ENCODE assay signal across 1 cellular context in the genomic region with DNA sequence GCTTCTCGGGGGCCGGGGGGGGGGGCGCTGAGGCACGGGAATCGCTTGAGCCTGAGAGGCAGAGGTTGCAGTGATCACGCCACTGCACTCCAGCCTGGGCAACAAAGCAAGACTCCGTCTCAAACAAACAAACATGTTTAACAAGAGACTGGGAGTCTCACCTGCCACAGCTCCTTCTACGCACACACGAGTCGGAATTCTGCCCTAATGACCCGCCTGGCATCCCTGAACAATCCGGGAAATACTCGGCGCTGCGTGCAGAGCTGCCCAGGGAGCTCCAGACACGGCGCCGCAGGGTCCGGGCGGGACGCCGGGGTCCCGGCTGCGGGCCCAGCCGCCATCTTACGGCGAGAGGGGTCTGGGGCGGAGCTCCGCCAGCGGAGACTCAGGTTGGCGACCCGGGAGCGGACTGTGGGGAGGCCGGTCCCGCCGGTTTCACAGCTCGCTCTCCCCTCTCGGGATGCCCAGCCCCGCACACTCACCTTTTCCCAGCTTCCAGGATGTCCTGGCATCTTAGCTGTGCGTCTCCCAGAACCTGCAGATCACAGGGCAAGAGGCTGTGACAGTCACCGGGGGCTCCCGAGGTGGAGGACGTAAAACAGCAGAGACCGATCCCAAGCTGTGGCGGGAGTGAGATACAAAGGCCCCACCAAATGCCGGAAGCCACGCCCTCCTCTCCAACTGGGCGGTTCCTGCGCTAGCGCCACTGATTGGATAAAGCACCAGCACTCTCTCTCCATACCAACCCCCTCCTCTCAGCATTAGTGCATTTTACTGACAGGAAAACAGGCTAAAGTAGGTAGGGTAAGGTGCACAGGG.
TF ChIP-seq lines count a peak whose summit lies in the region.

No MANE protein-coding gene starts in this region.

TF ChIP-seq in HepG2, 621 proteins besides CTCF, POLR2A, EP300 and RAD21 (continued from another document and continues in another):
- TF ChIP-seq NFIC (IDR thresholded peaks at IDR 0.05; ENCODE audit: low read length) = no peak
- no peak for TF ChIP-seq FOSL1 (CRISPR knock-in tag; IDR thresholded peaks at IDR 0.05; ENCODE audit: borderline replicate concordance)
- no peak for TF ChIP-seq RFXANK (CRISPR knock-in tag; IDR thresholded peaks at IDR 0.05)
- TF ChIP-seq, protein P1, sequence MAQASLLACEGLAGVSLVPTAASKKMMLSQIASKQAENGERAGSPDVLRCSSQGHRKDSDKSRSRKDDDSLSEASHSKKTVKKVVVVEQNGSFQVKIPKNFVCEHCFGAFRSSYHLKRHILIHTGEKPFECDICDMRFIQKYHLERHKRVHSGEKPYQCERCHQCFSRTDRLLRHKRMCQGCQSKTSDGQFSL (CRISPR knock-in tag; IDR thresholded peaks at IDR 0.05) = no peak
- TF ChIP-seq, protein P2, sequence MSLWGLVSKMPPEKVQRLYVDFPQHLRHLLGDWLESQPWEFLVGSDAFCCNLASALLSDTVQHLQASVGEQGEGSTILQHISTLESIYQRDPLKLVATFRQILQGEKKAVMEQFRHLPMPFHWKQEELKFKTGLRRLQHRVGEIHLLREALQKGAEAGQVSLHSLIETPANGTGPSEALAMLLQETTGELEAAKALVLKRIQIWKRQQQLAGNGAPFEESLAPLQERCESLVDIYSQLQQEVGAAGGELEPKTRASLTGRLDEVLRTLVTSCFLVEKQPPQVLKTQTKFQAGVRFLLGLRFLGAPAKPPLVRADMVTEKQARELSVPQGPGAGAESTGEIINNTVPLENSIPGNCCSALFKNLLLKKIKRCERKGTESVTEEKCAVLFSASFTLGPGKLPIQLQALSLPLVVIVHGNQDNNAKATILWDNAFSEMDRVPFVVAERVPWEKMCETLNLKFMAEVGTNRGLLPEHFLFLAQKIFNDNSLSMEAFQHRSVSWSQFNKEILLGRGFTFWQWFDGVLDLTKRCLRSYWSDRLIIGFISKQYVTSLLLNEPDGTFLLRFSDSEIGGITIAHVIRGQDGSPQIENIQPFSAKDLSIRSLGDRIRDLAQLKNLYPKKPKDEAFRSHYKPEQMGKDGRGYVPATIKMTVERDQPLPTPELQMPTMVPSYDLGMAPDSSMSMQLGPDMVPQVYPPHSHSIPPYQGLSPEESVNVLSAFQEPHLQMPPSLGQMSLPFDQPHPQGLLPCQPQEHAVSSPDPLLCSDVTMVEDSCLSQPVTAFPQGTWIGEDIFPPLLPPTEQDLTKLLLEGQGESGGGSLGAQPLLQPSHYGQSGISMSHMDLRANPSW (CRISPR knock-in tag; IDR thresholded peaks at IDR 0.05; ENCODE audit: borderline replicate concordance) = no peak
- no peak for TF ChIP-seq JUNB (CRISPR knock-in tag; IDR thresholded peaks at IDR 0.05; ENCODE audit: borderline replicate concordance)
- no peak for TF ChIP-seq ZBTB21 (CRISPR knock-in tag; IDR thresholded peaks at IDR 0.05)
- TF ChIP-seq ZBTB1 (CRISPR knock-in tag; IDR thresholded peaks at IDR 0.05; ENCODE audit: borderline replicate concordance) = no peak
- TF ChIP-seq SPEN (CRISPR knock-in tag; IDR thresholded peaks at IDR 0.05; ENCODE audit: low read depth) = no peak
- TF ChIP-seq NCOA1 (CRISPR knock-in tag; IDR thresholded peaks at IDR 0.05) = no peak
- TF ChIP-seq HOXD1 (CRISPR knock-in tag; IDR thresholded peaks at IDR 0.05) = peak; percentile 33; the same call in 1 of the 2 replicates
- TF ChIP-seq, protein P3, sequence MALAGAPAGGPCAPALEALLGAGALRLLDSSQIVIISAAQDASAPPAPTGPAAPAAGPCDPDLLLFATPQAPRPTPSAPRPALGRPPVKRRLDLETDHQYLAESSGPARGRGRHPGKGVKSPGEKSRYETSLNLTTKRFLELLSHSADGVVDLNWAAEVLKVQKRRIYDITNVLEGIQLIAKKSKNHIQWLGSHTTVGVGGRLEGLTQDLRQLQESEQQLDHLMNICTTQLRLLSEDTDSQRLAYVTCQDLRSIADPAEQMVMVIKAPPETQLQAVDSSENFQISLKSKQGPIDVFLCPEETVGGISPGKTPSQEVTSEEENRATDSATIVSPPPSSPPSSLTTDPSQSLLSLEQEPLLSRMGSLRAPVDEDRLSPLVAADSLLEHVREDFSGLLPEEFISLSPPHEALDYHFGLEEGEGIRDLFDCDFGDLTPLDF (CRISPR knock-in tag; IDR thresholded peaks at IDR 0.05) = no peak
- TF ChIP-seq NRL (CRISPR knock-in tag; IDR thresholded peaks at IDR 0.05; ENCODE audit: borderline replicate concordance) = no peak; the same call in 1 of the 2 replicates
- no peak for TF ChIP-seq DPF2 (CRISPR knock-in tag; IDR thresholded peaks at IDR 0.05; ENCODE audit: borderline replicate concordance, low read depth)
- no peak for TF ChIP-seq ZNF83 (CRISPR knock-in tag; IDR thresholded peaks at IDR 0.05; ENCODE audit: borderline replicate concordance)
- TF ChIP-seq NR1H2 (CRISPR knock-in tag; IDR thresholded peaks at IDR 0.05; ENCODE audit: borderline replicate concordance, low read depth) = no peak
- TF ChIP-seq KLF9 (CRISPR knock-in tag; IDR thresholded peaks at IDR 0.05; ENCODE audit: low read depth) = no peak
- TF ChIP-seq, protein P4, sequence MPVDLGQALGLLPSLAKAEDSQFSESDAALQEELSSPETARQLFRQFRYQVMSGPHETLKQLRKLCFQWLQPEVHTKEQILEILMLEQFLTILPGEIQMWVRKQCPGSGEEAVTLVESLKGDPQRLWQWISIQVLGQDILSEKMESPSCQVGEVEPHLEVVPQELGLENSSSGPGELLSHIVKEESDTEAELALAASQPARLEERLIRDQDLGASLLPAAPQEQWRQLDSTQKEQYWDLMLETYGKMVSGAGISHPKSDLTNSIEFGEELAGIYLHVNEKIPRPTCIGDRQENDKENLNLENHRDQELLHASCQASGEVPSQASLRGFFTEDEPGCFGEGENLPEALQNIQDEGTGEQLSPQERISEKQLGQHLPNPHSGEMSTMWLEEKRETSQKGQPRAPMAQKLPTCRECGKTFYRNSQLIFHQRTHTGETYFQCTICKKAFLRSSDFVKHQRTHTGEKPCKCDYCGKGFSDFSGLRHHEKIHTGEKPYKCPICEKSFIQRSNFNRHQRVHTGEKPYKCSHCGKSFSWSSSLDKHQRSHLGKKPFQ (CRISPR knock-in tag; IDR thresholded peaks at IDR 0.05; ENCODE audit: insufficient replicate concordance) = peak; percentile 61
- TF ChIP-seq, protein P5, sequence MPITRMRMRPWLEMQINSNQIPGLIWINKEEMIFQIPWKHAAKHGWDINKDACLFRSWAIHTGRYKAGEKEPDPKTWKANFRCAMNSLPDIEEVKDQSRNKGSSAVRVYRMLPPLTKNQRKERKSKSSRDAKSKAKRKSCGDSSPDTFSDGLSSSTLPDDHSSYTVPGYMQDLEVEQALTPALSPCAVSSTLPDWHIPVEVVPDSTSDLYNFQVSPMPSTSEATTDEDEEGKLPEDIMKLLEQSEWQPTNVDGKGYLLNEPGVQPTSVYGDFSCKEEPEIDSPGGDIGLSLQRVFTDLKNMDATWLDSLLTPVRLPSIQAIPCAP (CRISPR knock-in tag; IDR thresholded peaks at IDR 0.05; ENCODE audit: low read depth) = no peak
- TF ChIP-seq PTBP1 (IDR thresholded peaks at IDR 0.05; ENCODE audit: low read depth, low read length, poor library complexity, severe bottlenecking) = no peak
- TF ChIP-seq, protein P6, sequence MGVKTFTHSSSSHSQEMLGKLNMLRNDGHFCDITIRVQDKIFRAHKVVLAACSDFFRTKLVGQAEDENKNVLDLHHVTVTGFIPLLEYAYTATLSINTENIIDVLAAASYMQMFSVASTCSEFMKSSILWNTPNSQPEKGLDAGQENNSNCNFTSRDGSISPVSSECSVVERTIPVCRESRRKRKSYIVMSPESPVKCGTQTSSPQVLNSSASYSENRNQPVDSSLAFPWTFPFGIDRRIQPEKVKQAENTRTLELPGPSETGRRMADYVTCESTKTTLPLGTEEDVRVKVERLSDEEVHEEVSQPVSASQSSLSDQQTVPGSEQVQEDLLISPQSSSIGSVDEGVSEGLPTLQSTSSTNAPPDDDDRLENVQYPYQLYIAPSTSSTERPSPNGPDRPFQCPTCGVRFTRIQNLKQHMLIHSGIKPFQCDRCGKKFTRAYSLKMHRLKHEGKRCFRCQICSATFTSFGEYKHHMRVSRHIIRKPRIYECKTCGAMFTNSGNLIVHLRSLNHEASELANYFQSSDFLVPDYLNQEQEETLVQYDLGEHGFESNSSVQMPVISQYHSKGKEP (CRISPR knock-in tag; IDR thresholded peaks at IDR 0.05) = no peak
- no peak for TF ChIP-seq MYNN (CRISPR knock-in tag; IDR thresholded peaks at IDR 0.05; ENCODE audit: low read depth)
- TF ChIP-seq GABPA (IDR thresholded peaks at IDR 0.05; ENCODE audit: low read depth, low read length) = peak; percentile 40
- peak; percentile 68 for TF ChIP-seq GABPA (CRISPR knock-in tag; IDR thresholded peaks at IDR 0.05; ENCODE audit: low read depth)
- no peak for TF ChIP-seq ZMYM2 (CRISPR knock-in tag; IDR thresholded peaks at IDR 0.05)
- peak; percentile 79 for TF ChIP-seq SAP130 (CRISPR knock-in tag; IDR thresholded peaks at IDR 0.05; ENCODE audit: low read depth)
- TF ChIP-seq ZNF124 (CRISPR knock-in tag; IDR thresholded peaks at IDR 0.05) = no peak
- TF ChIP-seq ZMAT3 (CRISPR knock-in tag; conservative IDR thresholded peaks at IDR 0.05) = 0 out of 2 replicates have a peak, but pooled peaks have one; percentile 37
- TF ChIP-seq ZEB1 (IDR thresholded peaks at IDR 0.05; ENCODE audit: insufficient replicate concordance, low read depth) = no peak
- no peak for TF ChIP-seq HNF4G (IDR thresholded peaks at IDR 0.05; ENCODE audit: borderline replicate concordance, low read depth, low read length)
- TF ChIP-seq HNF4G (CRISPR knock-in tag; IDR thresholded peaks at IDR 0.05; ENCODE audit: borderline replicate concordance, low read depth) = 0 out of 2 replicates have a peak, but pooled peaks have one; percentile 22
- TF ChIP-seq, protein P7, sequence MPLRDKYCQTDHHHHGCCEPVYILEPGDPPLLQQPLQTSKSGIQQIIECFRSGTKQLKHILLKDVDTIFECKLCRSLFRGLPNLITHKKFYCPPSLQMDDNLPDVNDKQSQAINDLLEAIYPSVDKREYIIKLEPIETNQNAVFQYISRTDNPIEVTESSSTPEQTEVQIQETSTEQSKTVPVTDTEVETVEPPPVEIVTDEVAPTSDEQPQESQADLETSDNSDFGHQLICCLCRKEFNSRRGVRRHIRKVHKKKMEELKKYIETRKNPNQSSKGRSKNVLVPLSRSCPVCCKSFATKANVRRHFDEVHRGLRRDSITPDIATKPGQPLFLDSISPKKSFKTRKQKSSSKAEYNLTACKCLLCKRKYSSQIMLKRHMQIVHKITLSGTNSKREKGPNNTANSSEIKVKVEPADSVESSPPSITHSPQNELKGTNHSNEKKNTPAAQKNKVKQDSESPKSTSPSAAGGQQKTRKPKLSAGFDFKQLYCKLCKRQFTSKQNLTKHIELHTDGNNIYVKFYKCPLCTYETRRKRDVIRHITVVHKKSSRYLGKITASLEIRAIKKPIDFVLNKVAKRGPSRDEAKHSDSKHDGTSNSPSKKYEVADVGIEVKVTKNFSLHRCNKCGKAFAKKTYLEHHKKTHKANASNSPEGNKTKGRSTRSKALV (CRISPR knock-in tag; IDR thresholded peaks at IDR 0.05) = 0 out of 2 replicates have a peak, but pooled peaks have one; percentile 28
- TF ChIP-seq, protein P8, sequence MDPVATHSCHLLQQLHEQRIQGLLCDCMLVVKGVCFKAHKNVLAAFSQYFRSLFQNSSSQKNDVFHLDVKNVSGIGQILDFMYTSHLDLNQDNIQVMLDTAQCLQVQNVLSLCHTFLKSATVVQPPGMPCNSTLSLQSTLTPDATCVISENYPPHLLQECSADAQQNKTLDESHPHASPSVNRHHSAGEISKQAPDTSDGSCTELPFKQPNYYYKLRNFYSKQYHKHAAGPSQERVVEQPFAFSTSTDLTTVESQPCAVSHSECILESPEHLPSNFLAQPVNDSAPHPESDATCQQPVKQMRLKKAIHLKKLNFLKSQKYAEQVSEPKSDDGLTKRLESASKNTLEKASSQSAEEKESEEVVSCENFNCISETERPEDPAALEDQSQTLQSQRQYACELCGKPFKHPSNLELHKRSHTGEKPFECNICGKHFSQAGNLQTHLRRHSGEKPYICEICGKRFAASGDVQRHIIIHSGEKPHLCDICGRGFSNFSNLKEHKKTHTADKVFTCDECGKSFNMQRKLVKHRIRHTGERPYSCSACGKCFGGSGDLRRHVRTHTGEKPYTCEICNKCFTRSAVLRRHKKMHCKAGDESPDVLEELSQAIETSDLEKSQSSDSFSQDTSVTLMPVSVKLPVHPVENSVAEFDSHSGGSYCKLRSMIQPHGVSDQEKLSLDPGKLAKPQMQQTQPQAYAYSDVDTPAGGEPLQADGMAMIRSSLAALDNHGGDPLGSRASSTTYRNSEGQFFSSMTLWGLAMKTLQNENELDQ (CRISPR knock-in tag; IDR thresholded peaks at IDR 0.05; ENCODE audit: borderline replicate concordance) = no peak
- TF ChIP-seq, protein P9, sequence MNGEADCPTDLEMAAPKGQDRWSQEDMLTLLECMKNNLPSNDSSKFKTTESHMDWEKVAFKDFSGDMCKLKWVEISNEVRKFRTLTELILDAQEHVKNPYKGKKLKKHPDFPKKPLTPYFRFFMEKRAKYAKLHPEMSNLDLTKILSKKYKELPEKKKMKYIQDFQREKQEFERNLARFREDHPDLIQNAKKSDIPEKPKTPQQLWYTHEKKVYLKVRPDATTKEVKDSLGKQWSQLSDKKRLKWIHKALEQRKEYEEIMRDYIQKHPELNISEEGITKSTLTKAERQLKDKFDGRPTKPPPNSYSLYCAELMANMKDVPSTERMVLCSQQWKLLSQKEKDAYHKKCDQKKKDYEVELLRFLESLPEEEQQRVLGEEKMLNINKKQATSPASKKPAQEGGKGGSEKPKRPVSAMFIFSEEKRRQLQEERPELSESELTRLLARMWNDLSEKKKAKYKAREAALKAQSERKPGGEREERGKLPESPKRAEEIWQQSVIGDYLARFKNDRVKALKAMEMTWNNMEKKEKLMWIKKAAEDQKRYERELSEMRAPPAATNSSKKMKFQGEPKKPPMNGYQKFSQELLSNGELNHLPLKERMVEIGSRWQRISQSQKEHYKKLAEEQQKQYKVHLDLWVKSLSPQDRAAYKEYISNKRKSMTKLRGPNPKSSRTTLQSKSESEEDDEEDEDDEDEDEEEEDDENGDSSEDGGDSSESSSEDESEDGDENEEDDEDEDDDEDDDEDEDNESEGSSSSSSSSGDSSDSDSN (CRISPR knock-in tag; IDR thresholded peaks at IDR 0.05) = peak; percentile 85
- TF ChIP-seq TBX3 (IDR thresholded peaks at IDR 0.05; ENCODE audit: borderline replicate concordance) = no peak
- TF ChIP-seq RBFOX2 (IDR thresholded peaks at IDR 0.05; ENCODE audit: low read depth, low read length) = peak; percentile 74
- TF ChIP-seq, protein P10, sequence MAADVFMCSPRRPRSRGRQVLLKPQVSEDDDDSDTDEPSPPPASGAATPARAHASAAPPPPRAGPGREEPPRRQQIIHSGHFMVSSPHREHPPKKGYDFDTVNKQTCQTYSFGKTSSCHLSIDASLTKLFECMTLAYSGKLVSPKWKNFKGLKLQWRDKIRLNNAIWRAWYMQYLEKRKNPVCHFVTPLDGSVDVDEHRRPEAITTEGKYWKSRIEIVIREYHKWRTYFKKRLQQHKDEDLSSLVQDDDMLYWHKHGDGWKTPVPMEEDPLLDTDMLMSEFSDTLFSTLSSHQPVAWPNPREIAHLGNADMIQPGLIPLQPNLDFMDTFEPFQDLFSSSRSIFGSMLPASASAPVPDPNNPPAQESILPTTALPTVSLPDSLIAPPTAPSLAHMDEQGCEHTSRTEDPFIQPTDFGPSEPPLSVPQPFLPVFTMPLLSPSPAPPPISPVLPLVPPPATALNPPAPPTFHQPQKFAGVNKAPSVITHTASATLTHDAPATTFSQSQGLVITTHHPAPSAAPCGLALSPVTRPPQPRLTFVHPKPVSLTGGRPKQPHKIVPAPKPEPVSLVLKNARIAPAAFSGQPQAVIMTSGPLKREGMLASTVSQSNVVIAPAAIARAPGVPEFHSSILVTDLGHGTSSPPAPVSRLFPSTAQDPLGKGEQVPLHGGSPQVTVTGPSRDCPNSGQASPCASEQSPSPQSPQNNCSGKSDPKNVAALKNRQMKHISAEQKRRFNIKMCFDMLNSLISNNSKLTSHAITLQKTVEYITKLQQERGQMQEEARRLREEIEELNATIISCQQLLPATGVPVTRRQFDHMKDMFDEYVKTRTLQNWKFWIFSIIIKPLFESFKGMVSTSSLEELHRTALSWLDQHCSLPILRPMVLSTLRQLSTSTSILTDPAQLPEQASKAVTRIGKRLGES (CRISPR knock-in tag; IDR thresholded peaks at IDR 0.05; ENCODE audit: borderline replicate concordance) = 0 out of 2 replicates have a peak, but pooled peaks have one; percentile 58
